In genomic region chr14:99195602-99196309, GRCh38 we compare ENCODE assay signal across 16 cellular contexts.
DNase-seq lines count a peak whose midpoint lies in the region; ATAC-seq and TF ChIP-seq lines count a peak whose summit lies in the region.
"Had no signal": no experiment of that assay in that cellular context is flagged by ENCODE, and none has a peak within 500 bp of the region (broad histone marks: within the 10 kb centered on the region; RNA-seq: fewer than 3 reads in every experiment).

No MANE protein-coding gene starts in this region.

- peaks cover 92 to 100% (median 97%) of the 10 kb centered on the region in 3 donors for H3K4me1 Mint-ChIP-seq in CD8-positive, alpha-beta memory T cell
- H3K4me1 Mint-ChIP-seq in effector memory CD8-positive, alpha-beta T cell (ENCODE audit: low read depth in 2 of 2): peaks cover 83 to 84% of the 10 kb centered on the region in 2 donors
- H3K4me1 Mint-ChIP-seq: activated B cell treated with CpG ODN at 0.5 μM for 24 hours had no signal

- H3K4me3 ChIP-seq in CD8-positive, alpha-beta memory T cell (ENCODE audit: low read length): no peak overlapping the region
- no peak overlapping the region; the same call in 1 of the 2 replicates for H3K4me3 ChIP-seq in SK-N-MC
- no peak overlapping the region for H3K4me3 ChIP-seq in esophagus muscularis mucosa
- H3K4me3 ChIP-seq: heart right ventricle, stomach had no signal

- WGBS in esophagus muscularis mucosa: 34% methylated on average over 13 of the region's 15 CpGs

- H3K9me3 Mint-ChIP-seq in CD8-positive, alpha-beta memory T cell: no peaks in the 10 kb centered on the region
- H3K9me3 Mint-ChIP-seq in effector memory CD8-positive, alpha-beta T cell: no peaks in the 10 kb centered on the region
- H3K9me3 Mint-ChIP-seq: activated B cell treated with CpG ODN at 0.5 μM for 24 hours had no signal

- no peak for TF ChIP-seq POLR2A in esophagus muscularis mucosa (IDR thresholded peaks at IDR 0.05; ENCODE audit: low read depth)

- peaks cover 27% of the 10 kb centered on the region for H3K36me3 ChIP-seq in CD8-positive, alpha-beta memory T cell (ENCODE audit: insufficient read depth, low read length)
- H3K36me3 ChIP-seq in SK-N-MC (ENCODE audit: insufficient read depth, low read length): peaks cover 89% of the 10 kb centered on the region
- no peaks in the 10 kb centered on the region for H3K36me3 ChIP-seq in esophagus muscularis mucosa
- H3K36me3 ChIP-seq: heart right ventricle, stomach had no signal

- H3K27me3 ChIP-seq in CD8-positive, alpha-beta memory T cell (ENCODE audit: insufficient read depth, low read length, poor library complexity, severe bottlenecking): no peaks in the 10 kb centered on the region
- H3K27me3 ChIP-seq in esophagus muscularis mucosa: peaks cover 0 to 4% (median 0%) of the 10 kb centered on the region in 4 donors

- H3K27me3 Mint-ChIP-seq in CD8-positive, alpha-beta memory T cell: peaks cover 0 to 10% of the 10 kb centered on the region in 2 donors
- H3K27me3 Mint-ChIP-seq in effector memory CD8-positive, alpha-beta T cell: no peaks in the 10 kb centered on the region

- no peak for TF ChIP-seq EP300 in esophagus muscularis mucosa (IDR thresholded peaks at IDR 0.05)

- H3K27ac ChIP-seq in CD8-positive, alpha-beta memory T cell (ENCODE audit: low read depth, low read length): no peak overlapping the region
- H3K27ac ChIP-seq in SK-N-MC: peak overlapping the region; percentile 65
- H3K27ac ChIP-seq in esophagus muscularis mucosa (replicated peaks in 1 of 4): no peak overlapping the region
- H3K27ac ChIP-seq: heart right ventricle, stomach had no signal

- no peak for ATAC-seq in effector memory CD8-positive, alpha-beta T cell (replicated peaks)
- ATAC-seq in HG03039 (IDR thresholded peaks at IDR 0.05; ENCODE audit: unreplicated experiment) (no peak), HG02852 (IDR thresholded peaks at IDR 0.05; ENCODE audit: unreplicated experiment) (no peak), HG03139 (IDR thresholded peaks at IDR 0.05; ENCODE audit: unreplicated experiment) (no peak)
- ATAC-seq: heart right ventricle had no signal

- H3K9me3 ChIP-seq in CD8-positive, alpha-beta memory T cell (ENCODE audit: low read length): no peaks in the 10 kb centered on the region
- H3K9me3 ChIP-seq in SK-N-MC (ENCODE audit: low read depth, low read length) (no peaks in the 10 kb centered on the region), esophagus muscularis mucosa (no peaks in the 10 kb centered on the region)
- H3K9me3 ChIP-seq: heart right ventricle, stomach had no signal

- peaks cover 5 to 82% (median 8%) of the 10 kb centered on the region in 3 donors for H3K36me3 Mint-ChIP-seq in CD8-positive, alpha-beta memory T cell
- peaks cover 83% of the 10 kb centered on the region for H3K36me3 Mint-ChIP-seq in effector memory CD8-positive, alpha-beta T cell (ENCODE audit: insufficient read depth)

- TF ChIP-seq CTCF in esophagus muscularis mucosa (IDR thresholded peaks at IDR 0.05): no peak

- POLR2A ChIA-PET in CD8-positive, alpha-beta memory T cell (lab: Charles Lee): interaction anchor here (0.6 to 1.6 kb wide), 3 partner anchors 9 to 1988 kb away, joined by 4 to 14 read pairs (median 4); no protein-coding TSS in a partner anchor

- H3K4me3 Mint-ChIP-seq in CD8-positive, alpha-beta memory T cell: peak overlapping the region in 6 of 7 donors; percentile 51 to 92 (median 60)
- H3K4me3 Mint-ChIP-seq in effector memory CD8-positive, alpha-beta T cell: peak overlapping the region; percentile 44 to 64
- H3K4me3 Mint-ChIP-seq: activated B cell treated with CpG ODN at 0.5 μM for 24 hours had no signal

- peak overlapping the region; percentile 91 to 98 (median 96) for H3K27ac Mint-ChIP-seq in CD8-positive, alpha-beta memory T cell
- peak overlapping the region; percentile 92 to 99 for H3K27ac Mint-ChIP-seq in effector memory CD8-positive, alpha-beta T cell
- H3K27ac Mint-ChIP-seq: activated B cell treated with CpG ODN at 0.5 μM for 24 hours had no signal

- no peak overlapping the region for H3K9ac ChIP-seq in SK-N-MC (ENCODE audit: insufficient read length)

- CTCF ChIA-PET in CD8-positive, alpha-beta memory T cell (lab: Charles Lee): interaction anchor here (1.2 to 2.1 kb wide), 8 partner anchors 8 to 76 kb away, joined by 3 to 6 read pairs (median 5); partner anchors contain the start of gene BCL11B

- DNase-seq in AG08395 (ENCODE audit: low spot score) (peak; percentile 24), SK-N-MC (ENCODE audit: low read depth, low spot score) (no peak), esophagus muscularis mucosa (ENCODE audit: extremely low spot score) (no peak)
- DNase-seq in CD8-positive, alpha-beta memory T cell: peak in 1 of 5 donors; percentile 13
- DNase-seq in effector memory CD8-positive, alpha-beta T cell: no peak
- DNase-seq: activated B cell treated with CpG ODN at 0.5 μM for 24 hours; amniotic stem cell; Calu3; heart right ventricle; NCI-H2081; SIG-M5; stimulated activated CD4-positive, alpha-beta T cell treated with anti-CD3 and anti-CD28 coated beads, Interleukin-1b, Interleukin-23, amount 100 ng/mL, for 48 hours; stomach had no signal

- intact Hi-C loops in esophagus muscularis mucosa (cut with DNase I): no loop called here

- peaks cover 99% of the 10 kb centered on the region for H3K4me1 ChIP-seq in CD8-positive, alpha-beta memory T cell (ENCODE audit: insufficient read depth, low read length)
- peaks cover 12 to 46% (median 36%) of the 10 kb centered on the region in 4 donors for H3K4me1 ChIP-seq in esophagus muscularis mucosa
